Comparison of ENCODE assay signal across 19 cellular contexts in the genomic region with DNA sequence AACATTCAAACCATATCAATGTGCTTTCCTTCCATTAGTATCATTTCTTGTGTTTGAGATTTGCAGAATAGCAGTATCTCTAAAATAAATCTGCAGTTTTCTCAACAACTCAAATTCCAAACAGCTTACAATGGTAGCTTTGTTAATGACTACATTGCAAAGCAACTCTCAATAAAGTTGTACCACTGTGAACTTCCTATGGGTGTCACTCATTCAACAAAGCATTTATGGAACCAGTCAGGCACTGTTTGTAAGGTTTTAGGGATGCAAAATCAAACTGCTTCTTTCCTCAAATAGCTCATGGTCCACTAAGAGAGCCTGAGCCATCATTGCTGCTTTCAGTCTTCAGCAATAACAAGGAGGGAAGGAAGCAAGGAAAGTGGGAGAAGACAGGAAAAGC.
DNase-seq lines count a peak whose midpoint lies in the region; ATAC-seq and TF ChIP-seq lines count a peak whose summit lies in the region.
"Had no signal": no experiment of that assay in that cellular context is flagged by ENCODE, and none has a peak within 500 bp of the region (broad histone marks: within the 10 kb centered on the region; RNA-seq: fewer than 3 reads in every experiment).

No MANE protein-coding gene starts in this region.

- peak overlapping the region; percentile 80 for H3K27ac ChIP-seq in caudate nucleus (ENCODE audit: low read depth, low read length)
- no peak overlapping the region for H3K27ac ChIP-seq in CD8-positive, alpha-beta T cell (ENCODE audit: low read depth, low read length)
- H3K27ac ChIP-seq: 22Rv1 had no signal

- no peaks in the 10 kb centered on the region for H3K36me3 ChIP-seq in Loucy (ENCODE audit: insufficient read depth, low read length)
- no peaks in the 10 kb centered on the region for H3K36me3 ChIP-seq in CD8-positive, alpha-beta T cell (ENCODE audit: insufficient read depth, low read length)

- no peaks in the 10 kb centered on the region for H3K27me3 Mint-ChIP-seq in natural killer cell treated with Interleukin-12 subunit alpha and Interleukin-12 subunit beta and Interleukin-15 and Interleukin-18, amount 100 ng/mL, for 72 hours
- H3K27me3 Mint-ChIP-seq in CD8-positive, alpha-beta T cell (ENCODE audit: low read depth) = no peaks in the 10 kb centered on the region
- H3K27me3 Mint-ChIP-seq: activated B cell treated with CpG ODN at 0.5 μM for 24 hours; stimulated activated memory B cell treated with anti-CD40 and anti-IgM and Interleukin-4, amounts not matched to agents 10 μg/mL and 1 μg/mL and 100 μg/mL, for 72 hours; T-cell had no signal

- H3K4me1 ChIP-seq in Loucy (ENCODE audit: insufficient read depth, low read length, poor library complexity, severe bottlenecking) = no peaks in the 10 kb centered on the region
- no peaks in the 10 kb centered on the region for H3K4me1 ChIP-seq in CD8-positive, alpha-beta T cell (ENCODE audit: insufficient read depth, low read length)

- no peaks in the 10 kb centered on the region for H3K27me3 ChIP-seq in Loucy (ENCODE audit: insufficient read depth, low read length, poor library complexity, severe bottlenecking)
- no peaks in the 10 kb centered on the region for H3K27me3 ChIP-seq in CD8-positive, alpha-beta T cell (ENCODE audit: insufficient read depth, low read length)

- CTCF ChIA-PET in CD8-positive, alpha-beta T cell (lab: Charles Lee) = no interaction called here

- H3K36me3 Mint-ChIP-seq in natural killer cell treated with Interleukin-12 subunit alpha and Interleukin-12 subunit beta and Interleukin-15 and Interleukin-18, amount 100 ng/mL, for 72 hours = peaks cover 10% of the 10 kb centered on the region
- H3K36me3 Mint-ChIP-seq in CD8-positive, alpha-beta T cell = no peaks in the 10 kb centered on the region
- H3K36me3 Mint-ChIP-seq: stimulated activated memory B cell treated with anti-CD40 and anti-IgM and Interleukin-4, amounts not matched to agents 10 μg/mL and 1 μg/mL and 100 μg/mL, for 72 hours had no signal

- no peak overlapping the region for H3K4me2 ChIP-seq in Loucy (ENCODE audit: low read depth, low read length, poor library complexity, severe bottlenecking)

- H3K9me2 ChIP-seq in Loucy (replicated peaks; ENCODE audit: low read depth, low read length) = no peaks in the 10 kb centered on the region

- H4K20me1 ChIP-seq in Loucy (ENCODE audit: insufficient read depth, low read length, poor library complexity, severe bottlenecking) = no peaks in the 10 kb centered on the region

- no peaks in the 10 kb centered on the region for H3F3A ChIP-seq in Loucy (ENCODE audit: low read depth)

- H2AFZ ChIP-seq in Loucy (ENCODE audit: low read length) = no peak overlapping the region

- ATAC-seq in natural killer cell treated with Interleukin-12 subunit alpha and Interleukin-12 subunit beta and Interleukin-15 and Interleukin-18, amount 100 ng/mL, for 72 hours = no peak
- ATAC-seq in CD8-positive, alpha-beta T cell = no peak
- ATAC-seq: stimulated activated memory B cell treated with anti-CD40 and anti-IgM and Interleukin-4, amounts not matched to agents 10 μg/mL and 1 μg/mL and 100 μg/mL, for 72 hours; T-cell had no signal

- intact Hi-C loops in CD8-positive, alpha-beta T cell (cut with DNase I, micrococcal nuclease) = no loop called here

- no peak overlapping the region for H3K4me3 ChIP-seq in Loucy (ENCODE audit: low read length, poor library complexity, severe bottlenecking)
- H3K4me3 ChIP-seq in CD8-positive, alpha-beta T cell (ENCODE audit: low read depth, low read length) = no peak overlapping the region

- H3K4me1 Mint-ChIP-seq in natural killer cell treated with Interleukin-12 subunit alpha and Interleukin-12 subunit beta and Interleukin-15 and Interleukin-18, amount 100 ng/mL, for 72 hours (ENCODE audit: low read depth in 2 of 2) = peaks cover 45 to 47% of the 10 kb centered on the region in 2 donors
- no peaks in the 10 kb centered on the region for H3K4me1 Mint-ChIP-seq in CD8-positive, alpha-beta T cell (ENCODE audit: low read depth)
- H3K4me1 Mint-ChIP-seq: activated B cell treated with CpG ODN at 0.5 μM for 24 hours; stimulated activated memory B cell treated with anti-CD40 and anti-IgM and Interleukin-4, amounts not matched to agents 10 μg/mL and 1 μg/mL and 100 μg/mL, for 72 hours had no signal

- POLR2A ChIA-PET in CD8-positive, alpha-beta T cell (lab: Charles Lee) = no interaction called here

- DNase-seq in SIG-M5 treated with dmso at 0.1 percent for 504 hours (lab: John Stamatoyannopoulos, UW; ENCODE audit: unreplicated experiment) = peak; percentile 26
- no peak for DNase-seq in SIG-M5 (lab: John Stamatoyannopoulos, UW)
- DNase-seq in caudate nucleus (lab: John Stamatoyannopoulos, UW) = no peak
- DNase-seq in natural killer cell treated with Interleukin-12 subunit alpha and Interleukin-12 subunit beta and Interleukin-15 and Interleukin-18, amount 100 ng/mL, for 72 hours (ENCODE audit: low spot score) = no peak
- no peak for DNase-seq in CD8-positive, alpha-beta T cell
- DNase-seq in COR-L47 (lab: John Stamatoyannopoulos, UW) = no peak
- DNase-seq in SKM-1 (lab: John Stamatoyannopoulos, UW; ENCODE audit: unreplicated experiment) = no peak
- DNase-seq: activated B cell treated with CpG ODN at 0.5 μM for 24 hours; activated T-cell treated with anti-CD3 and anti-CD28 coated beads, Interleukin-2, amount 50 U/mL, for 1 hour; CD8-positive, alpha-beta memory T cell; effector CD8-positive, alpha-beta T cell; NCI-H1105; NCI-H446; OCI-M1; stimulated activated CD4-positive, alpha-beta T cell treated with anti-CD3 and anti-CD28 coated beads, Interleukin-4, amount 100 ng/mL, for 4 hours; T-cell had no signal

- H3K9ac ChIP-seq in Loucy (ENCODE audit: low read depth, low read length, poor library complexity, severe bottlenecking) = no peak overlapping the region

- peaks cover 7% of the 10 kb centered on the region for H3K9me3 Mint-ChIP-seq in natural killer cell treated with Interleukin-12 subunit alpha and Interleukin-12 subunit beta and Interleukin-15 and Interleukin-18, amount 100 ng/mL, for 72 hours
- H3K9me3 Mint-ChIP-seq in CD8-positive, alpha-beta T cell = peaks cover 14% of the 10 kb centered on the region

- TF ChIP-seq CTCF in Loucy (conservative IDR thresholded peaks at IDR 0.05; ENCODE audit: low read length) = 0 out of 2 replicates have a peak, but pooled peaks have one; percentile 16
- no peak for TF ChIP-seq CTCF in CD8-positive, alpha-beta T cell (IDR thresholded peaks at IDR 0.05)

- H3K4me3 Mint-ChIP-seq in natural killer cell treated with Interleukin-12 subunit alpha and Interleukin-12 subunit beta and Interleukin-15 and Interleukin-18, amount 100 ng/mL, for 72 hours = peak overlapping the region; percentile 60
- H3K4me3 Mint-ChIP-seq in CD8-positive, alpha-beta T cell = no peak overlapping the region
- H3K4me3 Mint-ChIP-seq: activated B cell treated with CpG ODN at 0.5 μM for 24 hours; stimulated activated memory B cell treated with anti-CD40 and anti-IgM and Interleukin-4, amounts not matched to agents 10 μg/mL and 1 μg/mL and 100 μg/mL, for 72 hours; T-cell had no signal

- H3K79me2 ChIP-seq in Loucy (ENCODE audit: insufficient read depth, low read length) = no peaks in the 10 kb centered on the region

- H3K27ac Mint-ChIP-seq in natural killer cell treated with Interleukin-12 subunit alpha and Interleukin-12 subunit beta and Interleukin-15 and Interleukin-18, amount 100 ng/mL, for 72 hours = peak overlapping the region; percentile 93 to 98
- H3K27ac Mint-ChIP-seq in CD8-positive, alpha-beta T cell = no peak overlapping the region
- H3K27ac Mint-ChIP-seq: activated B cell treated with CpG ODN at 0.5 μM for 24 hours; stimulated activated memory B cell treated with anti-CD40 and anti-IgM and Interleukin-4, amounts not matched to agents 10 μg/mL and 1 μg/mL and 100 μg/mL, for 72 hours; T-cell had no signal

- peaks cover 5% of the 10 kb centered on the region; the same call in 1 of the 2 replicates for H3K9me3 ChIP-seq in Loucy (ENCODE audit: insufficient read depth, low read depth, low read length)
- no peaks in the 10 kb centered on the region for H3K9me3 ChIP-seq in CD8-positive, alpha-beta T cell (ENCODE audit: low read length)
